ENCODE assay signal across 1 cellular context in genomic region chr6:45721665-45722064, GRCh38.
TF ChIP-seq lines count a peak whose summit lies in the region.

No MANE protein-coding gene starts in this region.

TF ChIP-seq in GM23338, 12 proteins besides CTCF, POLR2A, EP300 and RAD21 (continued from another document):
- no peak for TF ChIP-seq REST (IDR thresholded peaks at IDR 0.05; ENCODE audit: unreplicated experiment)
- no peak for TF ChIP-seq JUNB (IDR thresholded peaks at IDR 0.05; ENCODE audit: unreplicated experiment)
